ENCODE assay signal across 12 cellular contexts in genomic region chr3:123818921-123819429, GRCh38.
DNase-seq lines count a peak whose midpoint lies in the region; ATAC-seq, FAIRE-seq and TF ChIP-seq lines count a peak whose summit lies in the region.
"Had no signal": no experiment of that assay in that cellular context is flagged by ENCODE, and none has a peak within 500 bp of the region (broad histone marks: within the 10 kb centered on the region; RNA-seq: fewer than 3 reads in every experiment).

No MANE protein-coding gene starts in this region.

- peaks cover 12% of the 10 kb centered on the region for H3K9me3 Mint-ChIP-seq in Caco-2 (ENCODE audit: unreplicated experiment)
- H3K9me3 Mint-ChIP-seq: activated naive CD8-positive, alpha-beta T cell treated with anti-CD3 and anti-CD28 coated beads for 36 hours had no signal

- H3K79me2 ChIP-seq in keratinocyte (ENCODE audit: control insufficient read depth, insufficient read depth, low read length): no peaks in the 10 kb centered on the region

- CTCF ChIA-PET in Caco-2 (lab: Charles Lee): interaction anchor here (0.6 to 1.7 kb wide), 6 partner anchors 15 to 142 kb away, joined by 3 to 7 read pairs (median 4); partner anchors contain the start of gene CCDC14

- H3K4me1 Mint-ChIP-seq in Caco-2 (ENCODE audit: low read depth, unreplicated experiment): peaks cover 21% of the 10 kb centered on the region
- H3K4me1 Mint-ChIP-seq: activated naive CD8-positive, alpha-beta T cell treated with anti-CD3 and anti-CD28 coated beads for 36 hours had no signal

- H3K4me1 ChIP-seq in Caco-2: peaks cover 37% of the 10 kb centered on the region
- H3K4me1 ChIP-seq in breast epithelium: peaks cover 0 to 11% of the 10 kb centered on the region in 2 donors
- H3K4me1 ChIP-seq in keratinocyte (ENCODE audit: control insufficient read depth, extremely low read depth, insufficient read depth, low read length): peaks cover 46% of the 10 kb centered on the region

- H4K20me1 ChIP-seq in keratinocyte (ENCODE audit: control insufficient read depth, extremely low read depth, insufficient read depth, low read length): no peaks in the 10 kb centered on the region

- no peak overlapping the region for H3K9ac ChIP-seq in keratinocyte (ENCODE audit: control insufficient read depth, extremely low read depth, insufficient read depth, low read length)

- H3K27ac ChIP-seq in breast epithelium (peak overlapping the region; percentile 18 to 90), keratinocyte (ENCODE audit: control insufficient read depth, insufficient read depth, low read length) (peak overlapping the region; percentile 21)
- H3K27ac ChIP-seq: lower lobe of right lung had no signal

- no peak for TF ChIP-seq POLR2A in breast epithelium (IDR thresholded peaks at IDR 0.05)

- intact Hi-C loops in Caco-2 (cut with micrococcal nuclease; ENCODE audit: unreplicated experiment): loop anchor here (1.0 to 2.0 kb wide), 2 partner anchors 62 to 64 kb away; no protein-coding TSS in a partner anchor
- intact Hi-C loops in breast epithelium (cut with DNase I; ENCODE audit: low total_unique reads): no loop called here

- H3K27ac Mint-ChIP-seq in Caco-2 (ENCODE audit: unreplicated experiment): peak overlapping the region; percentile 43
- H3K27ac Mint-ChIP-seq: activated naive CD8-positive, alpha-beta T cell treated with anti-CD3 and anti-CD28 coated beads for 36 hours had no signal

- TF ChIP-seq CTCF in Caco-2 (IDR thresholded peaks at IDR 0.05; ENCODE audit: insufficient read depth in 1 of 2, low read depth in 1 of 2, low read length in 1 of 2, severe bottlenecking in 1 of 2, unreplicated experiment in 1 of 2): no peak
- TF ChIP-seq CTCF in breast epithelium (IDR thresholded peaks at IDR 0.05): no peak
- no peak for TF ChIP-seq CTCF in keratinocyte (optimal IDR thresholded peaks at IDR 0.05 in 1 of 3, IDR thresholded peaks at IDR 0.05 in 1 of 3, conservative IDR thresholded peaks at IDR 0.05 in 1 of 3; ENCODE audit: extremely low read depth in 1 of 3, insufficient read depth in 2 of 3, low read length in 3 of 3)

- H3K36me3 ChIP-seq in Caco-2 (ENCODE audit: control insufficient read depth, insufficient read depth, low read length) (peaks cover 2% of the 10 kb centered on the region; the same call in 1 of the 2 replicates), breast epithelium (no peaks in the 10 kb centered on the region), keratinocyte (ENCODE audit: control insufficient read depth in 2 of 2, extremely low read depth in 1 of 2, insufficient read depth in 2 of 2, low read length in 2 of 2) (no peaks in the 10 kb centered on the region)
- H3K36me3 ChIP-seq: lower lobe of right lung had no signal

- H3K36me3 Mint-ChIP-seq in Caco-2 (ENCODE audit: insufficient read depth, unreplicated experiment): peaks cover 5% of the 10 kb centered on the region
- H3K36me3 Mint-ChIP-seq: activated naive CD8-positive, alpha-beta T cell treated with anti-CD3 and anti-CD28 coated beads for 36 hours had no signal

- H3K27me3 ChIP-seq in Caco-2 (replicated peaks; ENCODE audit: control insufficient read depth, insufficient read depth, low read length) (no peaks in the 10 kb centered on the region), breast epithelium (no peaks in the 10 kb centered on the region), keratinocyte (ENCODE audit: control insufficient read depth, extremely low read depth, insufficient read depth, low read length) (no peaks in the 10 kb centered on the region)

- H2AFZ ChIP-seq in keratinocyte (ENCODE audit: control insufficient read depth, low read length): no peak overlapping the region

- H3K27me3 Mint-ChIP-seq in Caco-2 (ENCODE audit: insufficient read depth, unreplicated experiment): no peaks in the 10 kb centered on the region

- BruUV-seq in Caco-2 (replicated peaks; lab: Mats Ljungman, UMichigan): no TSS peak

- POLR2A ChIA-PET in Caco-2 (lab: Charles Lee): interaction anchor here (0.7 to 0.9 kb wide), 2 partner anchors 29 to 95 kb away, joined by 3 to 4 read pairs; no protein-coding TSS in a partner anchor

- peak; percentile 66 to 70 for DNase-seq in Caco-2
- DNase-seq in M059J (ENCODE audit: low read depth): peak; percentile 98
- no peak for DNase-seq in breast epithelium (ENCODE audit: low spot score in 2 of 2)
- DNase-seq in keratinocyte (ENCODE audit: low read depth, low spot score): no peak
- no peak for DNase-seq in Ammon's horn (ENCODE audit: low spot score)
- DNase-seq: activated naive CD8-positive, alpha-beta T cell treated with anti-CD3 and anti-CD28 coated beads for 36 hours; lower lobe of right lung; NCI-H2227 treated with DMSO at 0.1 percent for 48 hours had no signal

- peak; percentile 95 for FAIRE-seq in keratinocyte (lab: Jason Lieb, UNC)
- FAIRE-seq: G401.6 had no signal

- H3K4me3 Mint-ChIP-seq in Caco-2 (ENCODE audit: unreplicated experiment): peak overlapping the region; percentile 35
- H3K4me3 Mint-ChIP-seq: activated naive CD8-positive, alpha-beta T cell treated with anti-CD3 and anti-CD28 coated beads for 36 hours had no signal

- H3K4me2 ChIP-seq in keratinocyte (ENCODE audit: control insufficient read depth, extremely low read depth, insufficient read depth, low read depth, low read length): peak overlapping the region; percentile 42

- H3K9me3 ChIP-seq in Caco-2 (no peaks in the 10 kb centered on the region), breast epithelium (no peaks in the 10 kb centered on the region), keratinocyte (ENCODE audit: control insufficient read depth, low read depth, low read length) (no peaks in the 10 kb centered on the region)
- H3K9me3 ChIP-seq: lower lobe of right lung had no signal

- ATAC-seq in HG03378 (IDR thresholded peaks at IDR 0.05; ENCODE audit: unreplicated experiment): no peak
- ATAC-seq in HG03571 (IDR thresholded peaks at IDR 0.05; ENCODE audit: unreplicated experiment): no peak
- ATAC-seq in GM19452 (IDR thresholded peaks at IDR 0.05; ENCODE audit: unreplicated experiment): no peak
- ATAC-seq: lower lobe of right lung had no signal

- dilution Hi-C loops in keratinocyte (cut with MboI; ENCODE audit: extremely low pct_ligation_motif_present, low sequenced_read_pairs): no loop called here

- H3K4me3 ChIP-seq in Caco-2 (ENCODE audit: low read depth, low read length) (no peak overlapping the region), breast epithelium (no peak overlapping the region), keratinocyte (ENCODE audit: control insufficient read depth in 2 of 3, extremely low read depth in 1 of 3, insufficient read depth in 2 of 3, low read depth in 1 of 3, low read length in 3 of 3) (no peak overlapping the region)
- H3K4me3 ChIP-seq: lower lobe of right lung had no signal

- no peaks in the 10 kb centered on the region for H3K9me1 ChIP-seq in keratinocyte (ENCODE audit: control insufficient read depth, extremely low read depth, insufficient read depth, low read length)

Comparison
In these comparisons a context has a peak if more than half of its experiments do, and no peak if none do; other contexts are left out.
1. DNase-seq: peak in Caco-2 (2 of 2) and M059J (single experiment); none in breast epithelium (0 of 2), keratinocyte (single experiment) and Ammon's horn (single experiment).